8 cellular contexts compared by ENCODE assay signal in genomic region chr5:55344392-55344992, GRCh38. TPM values are rescaled to one million over a fixed set of nuclear protein-coding genes. Genes with fewer than 3 reads are reported as not detected.
DNase-seq lines count a peak whose midpoint lies in the region; ATAC-seq, FAIRE-seq and TF ChIP-seq lines count a peak whose summit lies in the region.

No MANE protein-coding gene starts in this region.

- H3K27ac Mint-ChIP-seq in Caco-2 (ENCODE audit: unreplicated experiment) (no peak overlapping the region), immature natural killer cell (no peak overlapping the region)

- POLR2A ChIA-PET in Caco-2 (lab: Charles Lee) (no interaction called here), GM12878 (lab: Charles Lee) (no interaction called here)

- no peak for TF ChIP-seq EP300 in GM12878 (IDR thresholded peaks at IDR 0.05; ENCODE audit: borderline replicate concordance in 1 of 2, control insufficient read depth in 1 of 2, low read depth in 2 of 2, low read length in 2 of 2)

- no peak overlapping the region for H3K4me3 Mint-ChIP-seq in Caco-2 (ENCODE audit: unreplicated experiment)
- H3K4me3 Mint-ChIP-seq in immature natural killer cell = no peak overlapping the region

- H3K27me3 ChIP-seq in Caco-2 (replicated peaks; ENCODE audit: control insufficient read depth, insufficient read depth, low read length) (no peaks in the 10 kb centered on the region), HL-60 (ENCODE audit: insufficient read depth, poor library complexity, severe bottlenecking) (no peaks in the 10 kb centered on the region), GM12878 (replicated peaks in 1 of 2; ENCODE audit: control insufficient read depth in 2 of 2, insufficient read depth in 2 of 2, low read length in 1 of 2) (no peaks in the 10 kb centered on the region)

- H3K36me3 ChIP-seq in Caco-2 (ENCODE audit: control insufficient read depth, insufficient read depth, low read length) (no peaks in the 10 kb centered on the region), GM12878 (ENCODE audit: control insufficient read depth in 2 of 2, insufficient read depth in 2 of 2, low read length in 1 of 2) (peaks cover 7 to 36% of the 10 kb centered on the region in 2 experiments)

- DNase-seq in Caco-2 (peak; percentile 59 to 76), HL-60 (ENCODE audit: low read depth in 1 of 2, low spot score in 1 of 2) (peak; percentile 6 to 18), T-helper 9 cell (peak; percentile 49), GM12878 (ENCODE audit: low read depth, low spot score) (no peak), immature natural killer cell (peak; percentile 19 to 41 (median 28))
- DNase-seq in stimulated activated CD4-positive, alpha-beta T cell treated with anti-CD3 and anti-CD28 coated beads, Interleukin-15, amount 100 ng/mL, for 48 hours (ENCODE audit: low read depth in 2 of 2) = peak; percentile 22 to 49

- no peak for TF ChIP-seq POLR2A in GM12878 (IDR thresholded peaks at IDR 0.05; ENCODE audit: low read depth, low read length)

- no peak overlapping the region for H3K9ac ChIP-seq in GM12878 (ENCODE audit: control insufficient read depth, insufficient read depth, low read length)

- H2AFZ ChIP-seq in GM12878 (ENCODE audit: control insufficient read depth, low read depth, low read length) = no peak overlapping the region

- TF ChIP-seq CTCF in Caco-2 (IDR thresholded peaks at IDR 0.05; ENCODE audit: insufficient read depth in 1 of 2, low read depth in 1 of 2, low read length in 1 of 2, severe bottlenecking in 1 of 2, unreplicated experiment in 1 of 2) (peak; percentile 82 to 86), HL-60 (IDR thresholded peaks at IDR 0.05; ENCODE audit: insufficient read depth, low read length) (peak; percentile 15), GM12878 (IDR thresholded peaks at IDR 0.05 in 2 of 3, conservative IDR thresholded peaks at IDR 0.05 in 1 of 3; ENCODE audit: control insufficient read depth in 2 of 3, extremely low read depth in 1 of 3, insufficient read depth in 1 of 3, low read depth in 3 of 3, low read length in 3 of 3) (peak; percentile 67 to 75 (median 74))

- WGBS in GM12878 (ENCODE audit: insufficient coverage, insufficient replicate concordance, low lambda C conversion rate, missing lambda C conversion rate) = 63% methylated on average over 2 of the region's 2 CpGs

- peak; percentile 72 for TF ChIP-seq RAD21 in GM12878 (IDR thresholded peaks at IDR 0.05; ENCODE audit: insufficient read depth, low read depth, low read length)

- no peaks in the 10 kb centered on the region for H3K9me3 Mint-ChIP-seq in Caco-2 (ENCODE audit: unreplicated experiment)
- no peaks in the 10 kb centered on the region for H3K9me3 Mint-ChIP-seq in immature natural killer cell

- in situ Hi-C loops in GM12878 (cut with MboI) = loop anchor here (10.0 kb wide), 1 partner anchor 340 kb away; no protein-coding TSS in a partner anchor

- H3K9me3 ChIP-seq in Caco-2 (no peaks in the 10 kb centered on the region), GM12878 (replicated peaks; ENCODE audit: control insufficient read depth, insufficient read depth, low read length) (no peaks in the 10 kb centered on the region)

- H4K20me1 ChIP-seq in GM12878 (ENCODE audit: control insufficient read depth, insufficient read depth) = no peaks in the 10 kb centered on the region

- BruUV-seq in Caco-2 (replicated peaks; lab: Mats Ljungman, UMichigan) = no TSS peak
- BruUV-seq in GM12878 (replicated peaks; lab: Mats Ljungman, UMichigan) = no TSS peak

- ATAC-seq in GM12878 = peak; percentile 68; the same call in 2 of the 3 replicates
- no peak for ATAC-seq in GM18502 (IDR thresholded peaks at IDR 0.05; ENCODE audit: poor library complexity, unreplicated experiment)
- no peak for ATAC-seq in GM18907 (IDR thresholded peaks at IDR 0.05; ENCODE audit: unreplicated experiment)

- no peak overlapping the region for H3K4me2 ChIP-seq in GM12878 (ENCODE audit: control insufficient read depth, insufficient read depth)

- no peaks in the 10 kb centered on the region; the same call in 1 of the 2 replicates for H3K79me2 ChIP-seq in GM12878 (ENCODE audit: control insufficient read depth, insufficient read depth, low read length)

- H3K36me3 Mint-ChIP-seq in Caco-2 (ENCODE audit: insufficient read depth, unreplicated experiment) (peaks cover 66% of the 10 kb centered on the region), immature natural killer cell (peaks cover 17 to 46% (median 24%) of the 10 kb centered on the region in 3 donors)

- H3K27ac ChIP-seq in HL-60 (replicated peaks) (no peak overlapping the region), GM12878 (ENCODE audit: control insufficient read depth, insufficient read depth) (no peak overlapping the region)

- H3K4me1 Mint-ChIP-seq in Caco-2 (ENCODE audit: low read depth, unreplicated experiment) (no peaks in the 10 kb centered on the region), immature natural killer cell (peaks cover 0 to 5% of the 10 kb centered on the region in 2 donors)

- FAIRE-seq in GM12878 (lab: Jason Lieb, UNC) = peak; percentile 69

- H3K4me3 ChIP-seq in Caco-2 (ENCODE audit: low read depth, low read length) = no peak overlapping the region
- no peak overlapping the region for H3K4me3 ChIP-seq in HL-60 (replicated peaks; ENCODE audit: insufficient read depth, low read length)
- no peak overlapping the region for H3K4me3 ChIP-seq in GM12878

- no peaks in the 10 kb centered on the region for H3K4me1 ChIP-seq in Caco-2
- no peaks in the 10 kb centered on the region for H3K4me1 ChIP-seq in GM12878 (ENCODE audit: control insufficient read depth, insufficient read depth, low read length)

- H3K27me3 Mint-ChIP-seq in Caco-2 (ENCODE audit: insufficient read depth, unreplicated experiment) (no peaks in the 10 kb centered on the region), immature natural killer cell (ENCODE audit: low read depth in 3 of 3) (peaks cover 0 to 1% (median 0%) of the 10 kb centered on the region in 3 donors)

- SMC1A ChIA-PET in GM12878 (lab: Charles Lee; ENCODE audit: uncharacterized antibody, unreplicated experiment) = interaction anchor here (0.9 to 1.5 kb wide), 4 partner anchors 24 to 856 kb away, joined by 3 to 5 read pairs (median 3); no protein-coding TSS in a partner anchor

- intact Hi-C loops in Caco-2 (cut with micrococcal nuclease; ENCODE audit: unreplicated experiment) (loop anchor here (1.0 kb wide), 1 partner anchor 350 kb away; no protein-coding TSS in a partner anchor), GM12878 (cut with micrococcal nuclease; ENCODE audit: unreplicated experiment) (loop anchor here (1.0 to 10.0 kb wide), 2 partner anchors 190 to 350 kb away; partner anchors contain the start of gene PLPP1)

- RAD21 ChIA-PET in GM12878 (lab: Charles Lee; ENCODE audit: unreplicated experiment) = interaction anchor here (3.0 kb wide), 1 partner anchor 347 kb away, joined by 16 read pairs; no protein-coding TSS in a partner anchor

- CTCF ChIA-PET in Caco-2 (lab: Charles Lee) (interaction anchor here (1.0 kb wide), 1 partner anchor 347 kb away, joined by 3 read pairs; no protein-coding TSS in a partner anchor), GM12878 (lab: Yijun Ruan, JAX) (interaction anchor here (0.9 to 3.9 kb wide), 5 partner anchors 15 to 348 kb away, joined by 3 to 31 read pairs (median 3); no protein-coding TSS in a partner anchor)

TF ChIP-seq in GM12878, 131 proteins besides CTCF, POLR2A, EP300 and RAD21 (continues in another document):
- peak; percentile 87 for TF ChIP-seq RUNX3 (IDR thresholded peaks at IDR 0.05; ENCODE audit: low read length)

RNA-seq across cellular contexts. Expression of gene MTREX, which starts 36.7 kb away (rescaled TPM):
- 83.7 and 95.2 TPM in 2 replicates for total RNA-seq in Caco-2 (2022)
- total RNA-seq in GM12878 (2013; cell fraction: nucleolus; rRNA removed) = 180 and 188 TPM in 2 replicates
- 43.0 and 75.1 TPM in 2 replicates for total RNA-seq in GM12878 (2014; rRNA removed)
- total RNA-seq in GM12878 (2014; rRNA removed; fragmentation: Illumina TruSeq; extraction: Trizol) = 102 TPM in 2 replicates
- 66.2 and 74.0 TPM in 2 replicates for total RNA-seq in GM12878 (2021)
- polyA plus RNA-seq in GM12878 (2011; ENCODE audit: low read depth) = 17.7 TPM
- 62.9 and 139 TPM in 2 replicates for polyA plus RNA-seq in GM12878 (2011; rRNA removed)
- polyA plus RNA-seq in GM12878 (2011; cell fraction: cytosol; rRNA removed) = 13.6 and 14.2 TPM in 2 replicates
- 29.1 and 52.2 TPM in 2 replicates for polyA plus RNA-seq in GM12878 (2011; cell fraction: nucleus; rRNA removed)
- polyA plus RNA-seq in GM12878 (2012) = 22.9 and 34.2 TPM in 2 replicates
- 67.9 and 68.9 TPM in 2 replicates for polyA plus RNA-seq in GM12878 (2014; fragmentation: Illumina TruSeq; extraction: Trizol)
- 10 to 100 TPM; 20.1 to 26.1 TPM for polyA plus RNA-seq in GM12878 (2014; fragmentation: Nextera tagmentation; extraction: Ambion mirVana)
- polyA plus RNA-seq in GM12878 (2014; rRNA removed) = 38.8 and 51.3 TPM in 2 replicates
- polyA plus RNA-seq in GM12878 (2016; fragmentation: Nextera tagmentation; extraction: Ambion mirVana) = 10 to 100 TPM; 38.7 to 46.6 TPM
- polyA minus RNA-seq in GM12878 (2011; rRNA and poly(A)+ RNA removed) = 35.3 and 66.1 TPM in 2 replicates
- 28.3 and 39.7 TPM in 2 replicates for polyA minus RNA-seq in GM12878 (2011; cell fraction: cytosol; rRNA and poly(A)+ RNA removed)
- polyA minus RNA-seq in GM12878 (2011; cell fraction: nucleus; rRNA and poly(A)+ RNA removed) = 35.5 and 61.2 TPM in 2 replicates
- polyA plus RNA-seq in immature natural killer cell = 10 to 100 TPM; 21.8 to 29.3 (median 24.4) TPM

RNA-seq across cellular contexts. Expression of gene DHX29, which starts 37.0 kb away (rescaled TPM):
- total RNA-seq in Caco-2 (2022) (27.6 and 31.6 TPM in 2 replicates), GM12878 (2014; rRNA removed) (16.7 and 20.1 TPM in 2 replicates), GM12878 (2014; rRNA removed; fragmentation: Illumina TruSeq; extraction: Trizol) (23.1 and 25.9 TPM in 2 replicates), GM12878 (2021) (17.0 and 17.7 TPM in 2 replicates)
- 21.9 and 26.8 TPM in 2 replicates for total RNA-seq in GM12878 (2013; cell fraction: nucleolus; rRNA removed)
- 4.9 TPM for polyA plus RNA-seq in GM12878 (2011; ENCODE audit: low read depth)
- polyA plus RNA-seq in GM12878 (2011; rRNA removed) (5.3 and 7.9 TPM in 2 replicates), GM12878 (2014; fragmentation: Illumina TruSeq; extraction: Trizol) (23.2 and 27.3 TPM in 2 replicates), GM12878 (2014; fragmentation: Nextera tagmentation; extraction: Ambion mirVana) (1 to 10 TPM; 5.8 to 9.5 TPM), GM12878 (2014; rRNA removed) (9.6 and 10.6 TPM in 2 replicates), GM12878 (2016; fragmentation: Nextera tagmentation; extraction: Ambion mirVana) (10 to 100 TPM; 39.6 to 49.1 TPM), immature natural killer cell (10 to 100 TPM; 10.6 to 17.9 (median 14.5) TPM)
- polyA plus RNA-seq in GM12878 (2011; cell fraction: cytosol; rRNA removed) = 2.5 and 3.2 TPM in 2 replicates
- polyA plus RNA-seq in GM12878 (2011; cell fraction: nucleus; rRNA removed) = 3.8 and 6.2 TPM in 2 replicates
- 7.5 and 7.6 TPM in 2 replicates for polyA plus RNA-seq in GM12878 (2012)
- 3.6 and 4.3 TPM in 2 replicates for polyA minus RNA-seq in GM12878 (2011; rRNA and poly(A)+ RNA removed)
- 3.3 and 3.9 TPM in 2 replicates for polyA minus RNA-seq in GM12878 (2011; cell fraction: cytosol; rRNA and poly(A)+ RNA removed)
- 2.9 and 4.3 TPM in 2 replicates for polyA minus RNA-seq in GM12878 (2011; cell fraction: nucleus; rRNA and poly(A)+ RNA removed)

Comparison
In these comparisons a context has a peak if more than half of its experiments do, and no peak if none do; other contexts are left out.
1. CTCF ChIP-seq: peak in every context shown above with its lines; median percentile 84 in Caco-2; 74 in GM12878; 15 in HL-60.